In genomic region chr2:195569255-195569654, GRCh38 we compare ENCODE assay signal across 19 cellular contexts.
DNase-seq lines count a peak whose midpoint lies in the region; ATAC-seq and TF ChIP-seq lines count a peak whose summit lies in the region.
"Had no signal": no experiment of that assay in that cellular context is flagged by ENCODE, and none has a peak within 500 bp of the region (broad histone marks: within the 10 kb centered on the region; RNA-seq: fewer than 3 reads in every experiment).

No MANE protein-coding gene starts in this region.

- ATAC-seq in SK-N-SH treated with all-trans-retinoic acid at 6 μM for 48 hours (no peak), natural killer cell (no peak), T-cell (replicated peaks in 1 of 4) (no peak)
- ATAC-seq in natural killer cell treated with Interleukin-12 subunit alpha and Interleukin-12 subunit beta and Interleukin-15 and Interleukin-18, amount 100 ng/mL, for 72 hours: no peak

- peaks cover 5% of the 10 kb centered on the region for H3K36me3 Mint-ChIP-seq in natural killer cell treated with Interleukin-12 subunit alpha and Interleukin-12 subunit beta and Interleukin-15 and Interleukin-18, amount 100 ng/mL, for 72 hours
- no peaks in the 10 kb centered on the region for H3K36me3 Mint-ChIP-seq in natural killer cell
- no peaks in the 10 kb centered on the region for H3K36me3 Mint-ChIP-seq in T-cell
- H3K36me3 Mint-ChIP-seq in neural progenitor cell: no peaks in the 10 kb centered on the region

- no peak overlapping the region for H3K4me3 Mint-ChIP-seq in natural killer cell treated with Interleukin-12 subunit alpha and Interleukin-12 subunit beta and Interleukin-15 and Interleukin-18, amount 100 ng/mL, for 72 hours
- no peak overlapping the region for H3K4me3 Mint-ChIP-seq in natural killer cell
- no peak overlapping the region for H3K4me3 Mint-ChIP-seq in T-cell
- H3K4me3 Mint-ChIP-seq in neural progenitor cell: no peak overlapping the region

- H3K4me1 ChIP-seq in SK-N-SH (ENCODE audit: control insufficient read depth in 1 of 2, insufficient read depth in 2 of 2, low read depth in 1 of 2, low read length in 1 of 2) (0 out of 4 replicates have a peak, but pooled peaks cover 0 to 4% of the 10 kb centered on the region in 2 experiments), neural progenitor cell (peaks cover 4% of the 10 kb centered on the region)
- H3K4me1 ChIP-seq: Peyer's patch had no signal

- H3K36me3 ChIP-seq in SK-N-SH (replicated peaks in 1 of 2; ENCODE audit: control insufficient read depth in 1 of 2, insufficient read depth in 2 of 2, low read length in 1 of 2) (no peaks in the 10 kb centered on the region), neural progenitor cell (no peaks in the 10 kb centered on the region)
- H3K36me3 ChIP-seq: Peyer's patch had no signal

- TF ChIP-seq EP300 in SK-N-SH (IDR thresholded peaks at IDR 0.05; ENCODE audit: borderline replicate concordance in 1 of 2, low read depth in 1 of 2, low read length in 1 of 2): no peak

- H3K4me2 ChIP-seq in SK-N-SH (no peak overlapping the region), neural progenitor cell (no peak overlapping the region)

- H3K27ac ChIP-seq in SK-N-SH (ENCODE audit: low read depth in 2 of 2, low read length in 1 of 2) (no peak overlapping the region), neural progenitor cell (no peak overlapping the region)
- H3K27ac ChIP-seq: 22Rv1, Peyer's patch had no signal

- WGBS in SK-N-SH (ENCODE audit: low lambda C conversion rate): 92% methylated on average over 3 of the region's 3 CpGs

- POLR2A ChIA-PET in SK-N-SH (lab: Yijun Ruan, JAX): no interaction called here
- POLR2A ChIA-PET in T-cell (lab: Charles Lee): no interaction called here

- H3K4me3 ChIP-seq in SK-N-SH (ENCODE audit: low read depth in 2 of 2, low read length in 1 of 2) (no peak overlapping the region), neural progenitor cell (no peak overlapping the region)
- H3K4me3 ChIP-seq: Peyer's patch had no signal

- H3K27me3 ChIP-seq in SK-N-SH (ENCODE audit: insufficient read depth) (no peaks in the 10 kb centered on the region), neural progenitor cell (no peaks in the 10 kb centered on the region)
- H3K27me3 ChIP-seq: Peyer's patch had no signal

- H3K27ac Mint-ChIP-seq in natural killer cell treated with Interleukin-12 subunit alpha and Interleukin-12 subunit beta and Interleukin-15 and Interleukin-18, amount 100 ng/mL, for 72 hours: peak overlapping the region; percentile 49 to 72
- peak overlapping the region in 1 of 2 donors; percentile 26 for H3K27ac Mint-ChIP-seq in natural killer cell
- peak overlapping the region; percentile 70 to 74 for H3K27ac Mint-ChIP-seq in T-cell
- peak overlapping the region; percentile 50 for H3K27ac Mint-ChIP-seq in neural progenitor cell

- H3K9me3 ChIP-seq in SK-N-SH (no peaks in the 10 kb centered on the region), neural progenitor cell (ENCODE audit: low read depth) (no peaks in the 10 kb centered on the region)
- H3K9me3 ChIP-seq: Peyer's patch had no signal

- intact Hi-C loops in natural killer cell (cut with micrococcal nuclease): no loop called here

- no peak for TF ChIP-seq CTCF in SK-N-SH (IDR thresholded peaks at IDR 0.05)
- no peak for TF ChIP-seq CTCF in natural killer cell (IDR thresholded peaks at IDR 0.05)
- TF ChIP-seq CTCF in neural progenitor cell (IDR thresholded peaks at IDR 0.05): no peak

- TF ChIP-seq RAD21 in SK-N-SH (IDR thresholded peaks at IDR 0.05; ENCODE audit: low read length): no peak

- H3K9ac ChIP-seq in SK-N-SH (no peak overlapping the region), neural progenitor cell (no peak overlapping the region)

- peaks cover 21 to 24% of the 10 kb centered on the region in 2 donors for H3K4me1 Mint-ChIP-seq in natural killer cell treated with Interleukin-12 subunit alpha and Interleukin-12 subunit beta and Interleukin-15 and Interleukin-18, amount 100 ng/mL, for 72 hours (ENCODE audit: low read depth in 2 of 2)
- H3K4me1 Mint-ChIP-seq in natural killer cell (peaks cover 8% of the 10 kb centered on the region in 2 donors), T-cell (peaks cover 48 to 61% (median 54%) of the 10 kb centered on the region in 3 donors), neural progenitor cell (peaks cover 12% of the 10 kb centered on the region)

- DNase-seq in SK-N-SH: no peak
- no peak for DNase-seq in natural killer cell treated with Interleukin-12 subunit alpha and Interleukin-12 subunit beta and Interleukin-15 and Interleukin-18, amount 100 ng/mL, for 72 hours (ENCODE audit: low spot score)
- no peak for DNase-seq in natural killer cell
- no peak for DNase-seq in T-cell
- no peak for DNase-seq in neural progenitor cell (ENCODE audit: low spot score)
- no peak for DNase-seq in iPS-NIHi11 (ENCODE audit: low spot score)
- no peak for DNase-seq in activated CD8-positive, alpha-beta memory T cell treated with anti-CD3 and anti-CD28 coated beads, Interleukin-2, amount 50 U/mL, for 48 hours
- DNase-seq: C1 segment of cervical spinal cord, GF-D8, GOT3, Kasumi-1, NCI-H1417, NCI-H1930, NCI-H510A, NCI-H82, Peyer's patch, SHP77 had no signal

- H3K9me2 ChIP-seq in SK-N-SH: no peaks in the 10 kb centered on the region

- no peaks in the 10 kb centered on the region for H4K20me1 ChIP-seq in SK-N-SH (ENCODE audit: insufficient read depth)
- no peaks in the 10 kb centered on the region for H4K20me1 ChIP-seq in neural progenitor cell (ENCODE audit: low read depth)

- H3K27me3 Mint-ChIP-seq in natural killer cell treated with Interleukin-12 subunit alpha and Interleukin-12 subunit beta and Interleukin-15 and Interleukin-18, amount 100 ng/mL, for 72 hours: no peaks in the 10 kb centered on the region
- H3K27me3 Mint-ChIP-seq in natural killer cell (ENCODE audit: low read depth in 2 of 2): no peaks in the 10 kb centered on the region
- H3K27me3 Mint-ChIP-seq in T-cell: no peaks in the 10 kb centered on the region
- peaks cover 3% of the 10 kb centered on the region for H3K27me3 Mint-ChIP-seq in neural progenitor cell (ENCODE audit: insufficient read depth, low read depth)

- no peaks in the 10 kb centered on the region for H3K79me2 ChIP-seq in SK-N-SH (ENCODE audit: insufficient read depth)
- H3K79me2 ChIP-seq in neural progenitor cell (ENCODE audit: low read depth): no peaks in the 10 kb centered on the region

- H2AFZ ChIP-seq in SK-N-SH (ENCODE audit: low read depth): 0 out of 2 replicates have a peak overlapping the region, but pooled peaks have one; percentile 59
- no peak overlapping the region for H2AFZ ChIP-seq in neural progenitor cell (replicated peaks)

- H3K9me3 Mint-ChIP-seq in natural killer cell treated with Interleukin-12 subunit alpha and Interleukin-12 subunit beta and Interleukin-15 and Interleukin-18, amount 100 ng/mL, for 72 hours: no peaks in the 10 kb centered on the region
- H3K9me3 Mint-ChIP-seq in natural killer cell (no peaks in the 10 kb centered on the region), T-cell (no peaks in the 10 kb centered on the region), neural progenitor cell (peaks cover 8% of the 10 kb centered on the region)

- CTCF ChIA-PET in SK-N-SH (lab: Yijun Ruan, JAX) (no interaction called here), T-cell (lab: Charles Lee) (interaction anchor here in 1 of 2 donors (0.5 to 1.0 kb wide), 2 partner anchors 8 to 75 kb away, joined by 3 to 5 read pairs; no protein-coding TSS in a partner anchor)

- H3F3A ChIP-seq in SK-N-SH (replicated peaks; ENCODE audit: insufficient read depth) (no peaks in the 10 kb centered on the region), neural progenitor cell (ENCODE audit: low read depth) (no peaks in the 10 kb centered on the region)

TF ChIP-seq in SK-N-SH, 30 proteins besides CTCF, POLR2A, EP300 and RAD21 (continues in another document):
- TF ChIP-seq USF1 (IDR thresholded peaks at IDR 0.05; ENCODE audit: borderline replicate concordance, low read depth) (no peak), CHD2 (IDR thresholded peaks at IDR 0.05; ENCODE audit: low read length, partially characterized antibody) (no peak), YY1 (IDR thresholded peaks at IDR 0.05; ENCODE audit: low read depth) (no peak), FOXM1 (IDR thresholded peaks at IDR 0.05; ENCODE audit: low read depth) (no peak), FOXJ3 (CRISPR knock-in tag; IDR thresholded peaks at IDR 0.05) (no peak), RXRA (IDR thresholded peaks at IDR 0.05; ENCODE audit: borderline replicate concordance, low read depth) (no peak)

TF ChIP-seq in SK-N-SH treated with all-trans-retinoic acid at 6 μM for 48 hours, 23 proteins besides CTCF, POLR2A, EP300 and RAD21 (continues in another document):
- TF ChIP-seq ZC3H10 (CRISPR knock-in tag; IDR thresholded peaks at IDR 0.05) (no peak), OSR1 (CRISPR knock-in tag; IDR thresholded peaks at IDR 0.05) (no peak), ESRRG (CRISPR knock-in tag; IDR thresholded peaks at IDR 0.05) (no peak), PPARA (CRISPR knock-in tag; IDR thresholded peaks at IDR 0.05; ENCODE audit: borderline replicate concordance) (no peak), TCF4 (CRISPR knock-in tag; IDR thresholded peaks at IDR 0.05; ENCODE audit: borderline replicate concordance) (no peak), SNAI2 (CRISPR knock-in tag; IDR thresholded peaks at IDR 0.05) (no peak), ZNF8 (CRISPR knock-in tag; IDR thresholded peaks at IDR 0.05) (no peak), ARNTL (CRISPR knock-in tag; IDR thresholded peaks at IDR 0.05; ENCODE audit: borderline replicate concordance, low read depth) (no peak), RARB (CRISPR knock-in tag; IDR thresholded peaks at IDR 0.05) (no peak), ZNF70 (CRISPR knock-in tag; IDR thresholded peaks at IDR 0.05) (no peak), ISL1 (CRISPR knock-in tag; IDR thresholded peaks at IDR 0.05) (no peak), CSDC2 (CRISPR knock-in tag; IDR thresholded peaks at IDR 0.05) (no peak), BACH2 (CRISPR knock-in tag; IDR thresholded peaks at IDR 0.05; ENCODE audit: borderline replicate concordance) (no peak), GLIS3 (CRISPR knock-in tag; IDR thresholded peaks at IDR 0.05) (no peak)
